Comparison of ENCODE assay signal across 33 cellular contexts in genomic region chr9:100315561-100315960, GRCh38.
"Had no signal": no experiment of that assay in that cellular context is flagged by ENCODE, and none has a peak within 500 bp of the region (broad histone marks: within the 10 kb centered on the region; RNA-seq: fewer than 3 reads in every experiment).

No MANE protein-coding gene starts in this region.

- H3K9me3 Mint-ChIP-seq: activated CD4-positive, alpha-beta memory T cell treated with anti-CD3 and anti-CD28 coated beads for 36 hours; activated T-helper 17 cell treated with anti-CD3 and anti-CD28 coated beads, Interleukin-2, amount 50 U/mL, for 72 hours; central memory CD8-positive, alpha-beta T cell; T-helper 1 cell treated with Interleukin-12 subunit alpha and Interleukin-12 subunit beta and Interleukin-4 antibody, amounts not matched to agents 30 μg/mL and 1 μg/mL, for 36 hours had no signal

- FAIRE-seq: astrocyte, bronchial epithelial cell, frontal cortex had no signal

- H3K27ac ChIP-seq: brain microvascular endothelial cell, coronary artery, dorsolateral prefrontal cortex, WERI-Rb-1 had no signal

- H3K27me3 ChIP-seq: brain microvascular endothelial cell, dorsolateral prefrontal cortex had no signal

- H3K4me3 Mint-ChIP-seq: activated CD4-positive, alpha-beta memory T cell treated with anti-CD3 and anti-CD28 coated beads for 36 hours; activated CD4-positive, alpha-beta T cell treated with anti-CD3 and anti-CD28 coated beads for 36 hours; activated CD4-positive, alpha-beta T cell treated with anti-CD3 and anti-CD28 coated beads, Interleukin-2, amount 10 ng/mL, durations not matched to agents 24 days and 14 days; activated CD8-positive, alpha-beta memory T cell treated with anti-CD3 and anti-CD28 coated beads, Interleukin-2, amount 10 ng/mL, durations not matched to agents 7 days and 5 days; activated CD8-positive, alpha-beta T cell treated with anti-CD3 and anti-CD28 coated beads, Interleukin-2, amount 10 ng/mL, durations not matched to agents 7 days and 5 days; activated naive CD8-positive, alpha-beta T cell; activated T-helper 17 cell treated with anti-CD3 and anti-CD28 coated beads, Interleukin-2, amount 50 U/mL, for 72 hours; central memory CD8-positive, alpha-beta T cell; dendritic cell treated with granulocyte-macrophage colony-stimulating factor and Interleukin-4, amounts not matched to agents 40 ng/mL and 50 ng/mL, for 4 days; endodermal cell; T-helper 1 cell treated with Interleukin-12 subunit alpha and Interleukin-12 subunit beta and Interleukin-4 antibody, amounts not matched to agents 30 μg/mL and 1 μg/mL, for 36 hours had no signal

- H3K36me3 ChIP-seq: brain microvascular endothelial cell had no signal

- H3K27me3 Mint-ChIP-seq: activated CD4-positive, alpha-beta memory T cell treated with anti-CD3 and anti-CD28 coated beads for 36 hours; activated CD4-positive, alpha-beta T cell treated with anti-CD3 and anti-CD28 coated beads for 36 hours; activated CD4-positive, alpha-beta T cell treated with anti-CD3 and anti-CD28 coated beads, Interleukin-2, amount 10 ng/mL, durations not matched to agents 24 days and 14 days; activated CD8-positive, alpha-beta memory T cell treated with anti-CD3 and anti-CD28 coated beads, Interleukin-2, amount 10 ng/mL, durations not matched to agents 7 days and 5 days; activated naive CD8-positive, alpha-beta T cell; activated T-helper 17 cell treated with anti-CD3 and anti-CD28 coated beads, Interleukin-2, amount 50 U/mL, for 72 hours; central memory CD8-positive, alpha-beta T cell; dendritic cell treated with granulocyte-macrophage colony-stimulating factor and Interleukin-4, amounts not matched to agents 40 ng/mL and 50 ng/mL, for 4 days had no signal

- H3K27ac Mint-ChIP-seq: activated CD4-positive, alpha-beta memory T cell treated with anti-CD3 and anti-CD28 coated beads for 36 hours; activated CD4-positive, alpha-beta T cell treated with anti-CD3 and anti-CD28 coated beads, Interleukin-2, amount 10 ng/mL, durations not matched to agents 24 days and 14 days; activated CD8-positive, alpha-beta memory T cell treated with anti-CD3 and anti-CD28 coated beads, Interleukin-2, amount 10 ng/mL, durations not matched to agents 7 days and 5 days; activated CD8-positive, alpha-beta T cell treated with anti-CD3 and anti-CD28 coated beads, Interleukin-2, amount 10 ng/mL, durations not matched to agents 7 days and 5 days; activated naive CD8-positive, alpha-beta T cell; activated T-helper 17 cell treated with anti-CD3 and anti-CD28 coated beads, Interleukin-2, amount 50 U/mL, for 72 hours; dendritic cell treated with granulocyte-macrophage colony-stimulating factor and Interleukin-4, amounts not matched to agents 40 ng/mL and 50 ng/mL, for 4 days; endodermal cell; T-helper 1 cell treated with Interleukin-12 subunit alpha and Interleukin-12 subunit beta and Interleukin-4 antibody, amounts not matched to agents 30 μg/mL and 1 μg/mL, for 36 hours had no signal

- H3K4me1 Mint-ChIP-seq: endodermal cell had no signal

- DNase-seq: activated CD4-positive, alpha-beta memory T cell treated with anti-CD3 and anti-CD28 coated beads for 36 hours; activated CD4-positive, alpha-beta T cell treated with anti-CD3 and anti-CD28 coated beads for 36 hours; activated CD4-positive, alpha-beta T cell treated with anti-CD3 and anti-CD28 coated beads, Interleukin-2, amount 10 ng/mL, durations not matched to agents 24 days and 14 days; activated CD4-positive, CD25-positive, alpha-beta regulatory T cell; activated CD4-positive, CD25-positive, alpha-beta regulatory T cell treated with anti-CD3 and anti-CD28 coated beads, Interleukin-2, amount 50 U/mL, for 72 hours; activated CD8-positive, alpha-beta memory T cell treated with anti-CD3 and anti-CD28 coated beads, Interleukin-2, amount 10 ng/mL, durations not matched to agents 7 days and 5 days; activated CD8-positive, alpha-beta memory T cell treated with anti-CD3 and anti-CD28 coated beads, Interleukin-2, amount 50 U/mL, for 4 hours; activated CD8-positive, alpha-beta T cell treated with anti-CD3 and anti-CD28 coated beads, Interleukin-2, amount 10 ng/mL, durations not matched to agents 7 days and 5 days; activated effector memory CD4-positive, alpha-beta T cell treated with Interleukin-2 at 50 U/mL for 16 hours; activated gamma-delta T cell treated with Interleukin-2 at 50 U/mL for 16 hours; activated naive CD4-positive, alpha-beta T cell treated with anti-CD3 and anti-CD28 coated beads, Interleukin-2, amount 50 U/mL, for 16 hours; activated naive CD4-positive, alpha-beta T cell treated with Interleukin-2 at 50 U/mL for 16 hours; activated T-cell treated with anti-CD3 and anti-CD28 coated beads, Interleukin-2, amount 50 U/mL, for 1 hour; amniotic stem cell; anterior cingulate cortex; brain microvascular endothelial cell; dorsolateral prefrontal cortex; effector memory CD4-positive, alpha-beta T cell; endodermal cell; foreskin fibroblast; head of caudate nucleus; T1000; WERI-Rb-1 had no signal

- H3K4me3 ChIP-seq: coronary artery, dorsolateral prefrontal cortex had no signal

- ATAC-seq: activated CD4-positive, alpha-beta T cell treated with anti-CD3 and anti-CD28 coated beads for 36 hours; activated CD8-positive, alpha-beta memory T cell treated with anti-CD3 and anti-CD28 coated beads, Interleukin-2, amount 10 ng/mL, durations not matched to agents 7 days and 5 days; activated CD8-positive, alpha-beta T cell treated with anti-CD3 and anti-CD28 coated beads, Interleukin-2, amount 10 ng/mL, durations not matched to agents 7 days and 5 days; activated T-helper 17 cell treated with anti-CD3 and anti-CD28 coated beads, Interleukin-2, amount 50 U/mL, for 72 hours; esophagus mucosa had no signal
